In genomic region chr9:100052375-100052774, GRCh38 we compare ENCODE assay signal across 3 cellular contexts.
TF ChIP-seq lines count a peak whose summit lies in the region.

No MANE protein-coding gene starts in this region.

TF ChIP-seq in SK-N-SH treated with all-trans-retinoic acid at 6 μM for 48 hours, 23 proteins besides CTCF, POLR2A, EP300 and RAD21 (continued from another document):
- no peak for TF ChIP-seq PATZ1 (CRISPR knock-in tag; IDR thresholded peaks at IDR 0.05; ENCODE audit: borderline replicate concordance)
- TF ChIP-seq OSR1 (CRISPR knock-in tag; IDR thresholded peaks at IDR 0.05): no peak
- no peak for TF ChIP-seq ZFP3 (CRISPR knock-in tag; IDR thresholded peaks at IDR 0.05)
- no peak for TF ChIP-seq ESRRG (CRISPR knock-in tag; IDR thresholded peaks at IDR 0.05)
- TF ChIP-seq ARNTL (CRISPR knock-in tag; IDR thresholded peaks at IDR 0.05; ENCODE audit: borderline replicate concordance, low read depth): no peak
- TF ChIP-seq ZFP30 (CRISPR knock-in tag; IDR thresholded peaks at IDR 0.05): no peak
- TF ChIP-seq ZNF565 (CRISPR knock-in tag; conservative IDR thresholded peaks at IDR 0.05; ENCODE audit: low read depth): no peak

TF ChIP-seq in SK-N-SH, 30 proteins besides CTCF, POLR2A, EP300 and RAD21 (continued from another document):
- TF ChIP-seq IRF3 (IDR thresholded peaks at IDR 0.05; ENCODE audit: low read depth, low read length) (no peak), PBX3 (IDR thresholded peaks at IDR 0.05) (no peak), ZBTB33 (IDR thresholded peaks at IDR 0.05; ENCODE audit: borderline replicate concordance, low read depth) (no peak), ELF1 (IDR thresholded peaks at IDR 0.05) (no peak), EZH2phosphoT487 (IDR thresholded peaks at IDR 0.05; ENCODE audit: borderline replicate concordance, low read depth) (no peak), TCF12 (IDR thresholded peaks at IDR 0.05) (no peak), MAX (IDR thresholded peaks at IDR 0.05; ENCODE audit: low read depth) (no peak), SMC3 (IDR thresholded peaks at IDR 0.05; ENCODE audit: low read depth, low read length) (no peak), RCOR1 (IDR thresholded peaks at IDR 0.05; ENCODE audit: low read length) (no peak), USF2 (IDR thresholded peaks at IDR 0.05; ENCODE audit: borderline replicate concordance, low read depth, low read length) (no peak), RXRA (IDR thresholded peaks at IDR 0.05; ENCODE audit: borderline replicate concordance, low read depth) (no peak), MEF2A (IDR thresholded peaks at IDR 0.05; ENCODE audit: borderline replicate concordance, low read depth) (no peak), USF1 (IDR thresholded peaks at IDR 0.05; ENCODE audit: borderline replicate concordance, low read depth) (no peak), TAF1 (IDR thresholded peaks at IDR 0.05; ENCODE audit: borderline replicate concordance, low read depth, low read length) (no peak), JUND (IDR thresholded peaks at IDR 0.05) (no peak)

TF ChIP-seq in WTC11, 78 proteins besides CTCF, POLR2A, EP300 and RAD21 (continued from another document):
- TF ChIP-seq STAT6 (CRISPR knock-in tag; conservative IDR thresholded peaks at IDR 0.05; ENCODE audit: low read depth): no peak
- TF ChIP-seq CREB1 (CRISPR knock-in tag; IDR thresholded peaks at IDR 0.05): no peak
- no peak for TF ChIP-seq TEAD4 (CRISPR knock-in tag; IDR thresholded peaks at IDR 0.05)
- no peak for TF ChIP-seq EMX1 (CRISPR knock-in tag; IDR thresholded peaks at IDR 0.05)
- no peak for TF ChIP-seq FOXJ3 (CRISPR knock-in tag; IDR thresholded peaks at IDR 0.05; ENCODE audit: borderline replicate concordance)
- TF ChIP-seq ZSCAN18 (CRISPR knock-in tag; IDR thresholded peaks at IDR 0.05): no peak
- no peak for TF ChIP-seq TP53 (CRISPR knock-in tag; IDR thresholded peaks at IDR 0.05)
- no peak for TF ChIP-seq ESRRA (CRISPR knock-in tag; IDR thresholded peaks at IDR 0.05; ENCODE audit: borderline replicate concordance)
- TF ChIP-seq NFYB (CRISPR knock-in tag; conservative IDR thresholded peaks at IDR 0.05; ENCODE audit: low read depth): no peak
- TF ChIP-seq E2F5 (CRISPR knock-in tag; IDR thresholded peaks at IDR 0.05): no peak
- no peak for TF ChIP-seq NR1H2 (CRISPR knock-in tag; IDR thresholded peaks at IDR 0.05)
- no peak for TF ChIP-seq HMGXB4 (CRISPR knock-in tag; IDR thresholded peaks at IDR 0.05)
- no peak for TF ChIP-seq PRRX2 (CRISPR knock-in tag; IDR thresholded peaks at IDR 0.05)
